10 cellular contexts compared by ENCODE assay signal in genomic region chr5:783047-783446, GRCh38. TPM values are rescaled to one million over a fixed set of nuclear protein-coding genes. Genes with fewer than 3 reads are reported as not detected.
DNase-seq lines count a peak whose midpoint lies in the region; ATAC-seq and TF ChIP-seq lines count a peak whose summit lies in the region.
"Not testable (repeated sequence)": the region's sequence is repeated elsewhere in the genome, so short reads cannot be mapped to it uniquely, and the experiment has no call there.
"Had no signal": no experiment of that assay in that cellular context is flagged by ENCODE, and none has a peak within 500 bp of the region (broad histone marks: within the 10 kb centered on the region; RNA-seq: fewer than 3 reads in every experiment).

No MANE protein-coding gene starts in this region.

- in situ Hi-C loops in Panc1 (cut with HindIII; ENCODE audit: low pct_unique_long_range_greater_than_20kb, low sequenced_read_pairs); transverse colon (cut with MboI; ENCODE audit: low pct_ligation_motif_present in 1 of 4, low pct_unique_long_range_greater_than_20kb in 1 of 4, low sequenced_read_pairs in 3 of 4): not testable (repeated sequence)

- not testable (repeated sequence) for H3K9me3 ChIP-seq in CD4-positive, alpha-beta T cell (ENCODE audit: control insufficient read depth, low read length); Panc1 (ENCODE audit: control insufficient read depth, insufficient read depth, low read depth, low read length); colonic mucosa; left ventricle myocardium inferior (replicated peaks); skeletal muscle tissue (ENCODE audit: control insufficient read depth in 3 of 3, low read length in 3 of 3); transverse colon

- H3K27ac ChIP-seq in CD4-positive, alpha-beta T cell (ENCODE audit: low read depth, low read length); Panc1 (ENCODE audit: low read length); colonic mucosa: not testable (repeated sequence)
- H3K27ac ChIP-seq in left ventricle myocardium inferior (replicated peaks) = peak overlapping the region; percentile 60
- H3K27ac ChIP-seq in skeletal muscle tissue (ENCODE audit: low read depth, low read length) = peak overlapping the region; percentile 30
- peak overlapping the region in 3 of 4 donors; percentile 46 to 51 (median 50) for H3K27ac ChIP-seq in transverse colon

- not testable (repeated sequence) for TF ChIP-seq EP300 in transverse colon (IDR thresholded peaks at IDR 0.05; ENCODE audit: low read depth)

- H3K36me3 Mint-ChIP-seq in CD4-positive, alpha-beta T cell (ENCODE audit: low read depth); activated T-cell treated with anti-CD3 and anti-CD28 coated beads, Interleukin-2, amount 50 U/mL, for 24 hours (ENCODE audit: low read depth); naive B cell: not testable (repeated sequence)

- BruUV-seq in Panc1 (replicated peaks; lab: Mats Ljungman, UMichigan) = not testable (repeated sequence)

- H3K9me3 Mint-ChIP-seq in CD4-positive, alpha-beta T cell; activated T-cell treated with anti-CD3 and anti-CD28 coated beads, Interleukin-2, amount 50 U/mL, for 24 hours; naive B cell: not testable (repeated sequence)

- not testable (repeated sequence) for H3K27me3 Mint-ChIP-seq in CD4-positive, alpha-beta T cell; activated T-cell treated with anti-CD3 and anti-CD28 coated beads, Interleukin-2, amount 50 U/mL, for 24 hours
- H3K27me3 Mint-ChIP-seq in naive B cell = peaks cover 3 to 30% (median 6%) of the 10 kb centered on the region in 3 donors

- CTCF ChIA-PET in CD4-positive, alpha-beta T cell (lab: Charles Lee); Panc1 (lab: Charles Lee): not testable (repeated sequence)

- TF ChIP-seq POLR2A in transverse colon (IDR thresholded peaks at IDR 0.05) = not testable (repeated sequence)

- not testable (repeated sequence) for H3K4me1 Mint-ChIP-seq in CD4-positive, alpha-beta T cell (ENCODE audit: low read depth); activated T-cell treated with anti-CD3 and anti-CD28 coated beads, Interleukin-2, amount 50 U/mL, for 24 hours (ENCODE audit: low read depth)
- H3K4me1 Mint-ChIP-seq in naive B cell = peaks cover 2 to 12% (median 4%) of the 10 kb centered on the region in 3 donors

- H3K4me1 ChIP-seq in Panc1 (ENCODE audit: control insufficient read depth, insufficient read depth, low read length); colonic mucosa; skeletal muscle tissue (ENCODE audit: control insufficient read depth in 3 of 3, insufficient read depth in 3 of 3, low read length in 3 of 3): not testable (repeated sequence)
- H3K4me1 ChIP-seq in left ventricle myocardium inferior = peaks cover 18% of the 10 kb centered on the region
- H3K4me1 ChIP-seq in transverse colon = peaks cover 3 to 24% (median 17%) of the 10 kb centered on the region in 4 donors

- not testable (repeated sequence) for H3K9ac ChIP-seq in colonic mucosa (ENCODE audit: low read depth in 2 of 2, low read length in 2 of 2)
- peak overlapping the region in 1 of 3 donors; percentile 16 for H3K9ac ChIP-seq in skeletal muscle tissue (ENCODE audit: low read depth in 1 of 3, low read length in 3 of 3)

- 0% methylated on average over 2 of the region's 22 CpGs; no CpG with 5 or more reads in 1 of the 2 donors for WGBS in transverse colon (ENCODE audit: low coverage in 1 of 2), 2 donors

- H3K4me3 ChIP-seq in Panc1 (ENCODE audit: low read depth in 2 of 2, low read length in 2 of 2) = not testable (repeated sequence)
- H3K4me3 ChIP-seq in colonic mucosa (peak overlapping the region; percentile 11), left ventricle myocardium inferior (peak overlapping the region; percentile 83), skeletal muscle tissue (ENCODE audit: low read length in 3 of 3) (peak overlapping the region in 2 of 3 donors; percentile 13 to 33), transverse colon (peak overlapping the region in 3 of 4 donors; percentile 6 to 97 (median 42))

- ATAC-seq in CD4-positive, alpha-beta T cell (ENCODE audit: poor library complexity) = peak; percentile 38
- ATAC-seq in Panc1 (peak; percentile 50), naive B cell (ENCODE audit: low read depth in 2 of 2) (peak; percentile 10 to 18)

- not testable (repeated sequence) for H3K27ac Mint-ChIP-seq in CD4-positive, alpha-beta T cell; activated T-cell treated with anti-CD3 and anti-CD28 coated beads, Interleukin-2, amount 50 U/mL, for 24 hours; naive B cell

- not testable (repeated sequence) for H3K27me3 ChIP-seq in CD4-positive, alpha-beta T cell (ENCODE audit: control insufficient read depth, insufficient read depth, low read length); Panc1 (ENCODE audit: control insufficient read depth, insufficient read depth, low read length); colonic mucosa; left ventricle myocardium inferior (ENCODE audit: low read depth); skeletal muscle tissue (ENCODE audit: control insufficient read depth in 3 of 3, insufficient read depth in 3 of 3, low read length in 3 of 3); transverse colon

- TF ChIP-seq CTCF in CD4-positive, alpha-beta T cell (IDR thresholded peaks at IDR 0.05); Panc1 (IDR thresholded peaks at IDR 0.05); colonic mucosa (IDR thresholded peaks at IDR 0.05); left ventricle myocardium inferior (IDR thresholded peaks at IDR 0.05; ENCODE audit: borderline replicate concordance); transverse colon (IDR thresholded peaks at IDR 0.05): not testable (repeated sequence)

- intact Hi-C loops in CD4-positive, alpha-beta T cell (cut with DNase I, micrococcal nuclease) = loop anchor here in 1 of 2 experiments (5.0 kb wide), 1 partner anchor 109 kb away; the partner anchor contains the start of genes BRD9 and TRIP13
- intact Hi-C loops in Panc1 (cut with micrococcal nuclease; ENCODE audit: unreplicated experiment); colonic mucosa (cut with DNase I); left ventricle myocardium inferior (cut with micrococcal nuclease); transverse colon (cut with DNase I; ENCODE audit: low total_unique reads): not testable (repeated sequence)

- not testable (repeated sequence) for H3K4me3 Mint-ChIP-seq in CD4-positive, alpha-beta T cell; activated T-cell treated with anti-CD3 and anti-CD28 coated beads, Interleukin-2, amount 50 U/mL, for 24 hours; naive B cell

- POLR2A ChIA-PET in CD4-positive, alpha-beta T cell (lab: Charles Lee); Panc1 (lab: Charles Lee): not testable (repeated sequence)

- H3K36me3 ChIP-seq in Panc1 (ENCODE audit: control insufficient read depth, insufficient read depth, low read length); colonic mucosa; left ventricle myocardium inferior; skeletal muscle tissue (ENCODE audit: control insufficient read depth in 3 of 3, insufficient read depth in 3 of 3, low read length in 3 of 3); transverse colon: not testable (repeated sequence)

- peak in 2 of 10 experiments; percentile 36 to 45 for DNase-seq in CD4-positive, alpha-beta T cell
- not testable (repeated sequence) for DNase-seq in Panc1 (ENCODE audit: low read depth, low spot score); naive B cell
- DNase-seq in activated T-cell treated with anti-CD3 and anti-CD28 coated beads, Interleukin-2, amount 50 U/mL, for 24 hours = peak; percentile 69
- DNase-seq in colonic mucosa = peak; percentile 32
- DNase-seq in left ventricle myocardium inferior = peak; percentile 51
- DNase-seq in transverse colon = peak; percentile 33

RNA-seq across cellular contexts. Expression of gene ZDHHC11B, which starts 1.5 kb away (rescaled TPM):
- 10 to 100 TPM; 14.8 to 15.1 TPM for total RNA-seq in CD4-positive, alpha-beta T cell
- 1.4 TPM for total RNA-seq in Panc1 (2021; ENCODE audit: unreplicated experiment)
- 1.4 TPM for polyA plus RNA-seq in Panc1 (2012; ENCODE audit: insufficient read length)
- total RNA-seq in colonic mucosa = 1 to 10 TPM; 1.4 to 2.4 TPM
- 13.4 TPM for total RNA-seq in left ventricle myocardium inferior
- polyA plus RNA-seq in naive B cell (ENCODE audit: low read depth in 6 of 6) = not detected
- total RNA-seq in skeletal muscle tissue = 1.0 TPM
- total RNA-seq in transverse colon = 10 to 100 TPM in 1 of 4 donors, 1 to 10 TPM in 2, not detected in 1; 1.1 to 18.9 (median 2.4) TPM
- polyA plus RNA-seq: AG04450, IgD-negative memory B cell had no signal
